In the genomic region with DNA sequence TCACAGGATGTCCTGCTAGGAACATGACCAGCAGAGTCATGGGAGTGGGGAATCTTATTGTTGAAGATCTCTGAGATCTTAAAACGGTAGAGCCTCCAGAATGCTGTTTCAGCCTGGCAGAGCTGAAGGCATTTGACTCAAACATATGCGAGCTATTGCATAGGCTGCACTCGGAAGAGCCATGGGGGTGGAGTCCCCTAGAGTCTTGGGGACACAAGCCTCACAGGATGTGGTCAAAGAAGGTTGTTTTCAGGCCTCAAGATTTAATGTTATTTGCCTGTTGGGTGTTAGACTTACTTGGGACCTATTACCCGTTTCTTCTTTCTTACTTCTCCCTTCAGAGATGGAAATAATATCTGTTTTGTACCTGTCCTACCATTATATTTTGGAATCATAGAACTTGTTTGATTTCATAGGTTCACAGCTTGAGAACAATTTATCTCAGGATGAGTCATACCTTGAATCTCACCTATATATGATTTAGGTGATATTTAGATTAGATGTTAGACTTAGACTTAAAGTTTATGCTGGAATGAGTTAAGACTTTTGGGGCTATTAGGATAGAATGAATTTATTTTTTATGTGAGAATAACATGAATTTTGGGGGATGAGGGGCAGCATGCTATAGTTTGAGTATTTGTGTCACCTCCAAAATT, we compare ENCODE assay signal across 8 cellular contexts.
DNase-seq lines count a peak whose midpoint lies in the region; ATAC-seq lines count a peak whose summit lies in the region.

No MANE protein-coding gene starts in this region.

- H3K9ac ChIP-seq in BLaER1 treated with 17β-estradiol and CSF1 and Interleukin-3, amounts not matched to agents 10 nM and 100 nM = peak overlapping the region in 2 of 11 experiments; percentile 28 to 29; a peak in 2 of 22 replicates

- H3K4me2 ChIP-seq in BLaER1 treated with 17β-estradiol and CSF1 and Interleukin-3, amounts not matched to agents 10 nM and 100 nM = peak overlapping the region; percentile 48 to 78 (median 59); a peak in 21 of 22 replicates

- no peaks in the 10 kb centered on the region for H3K9me3 ChIP-seq in BLaER1 treated with 17β-estradiol and CSF1 and Interleukin-3, amounts not matched to agents 10 nM and 100 nM (replicated peaks in 1 of 11)

- H3K9me3 Mint-ChIP-seq in activated CD8-positive, alpha-beta T cell treated with anti-CD3 and anti-CD28 coated beads, Interleukin-2, amount 10 ng/mL, durations not matched to agents 7 days and 5 days (ENCODE audit: insufficient read depth) = peaks cover 9% of the 10 kb centered on the region

- H3K4me1 ChIP-seq in BLaER1 treated with 17β-estradiol and CSF1 and Interleukin-3, amounts not matched to agents 10 nM and 100 nM = peaks cover 5 to 53% (median 11%) of the 10 kb centered on the region in 10 experiments; a peak in 19 of 20 replicates

- peaks cover 37% of the 10 kb centered on the region for H3K4me1 Mint-ChIP-seq in activated CD8-positive, alpha-beta T cell treated with anti-CD3 and anti-CD28 coated beads, Interleukin-2, amount 10 ng/mL, durations not matched to agents 7 days and 5 days (ENCODE audit: low read depth)

- H3K4me3 ChIP-seq in BLaER1 treated with 17β-estradiol and CSF1 and Interleukin-3, amounts not matched to agents 10 nM and 100 nM = no peak overlapping the region

- H3K27me3 Mint-ChIP-seq in activated CD8-positive, alpha-beta T cell treated with anti-CD3 and anti-CD28 coated beads, Interleukin-2, amount 10 ng/mL, durations not matched to agents 7 days and 5 days (ENCODE audit: low read depth) = no peaks in the 10 kb centered on the region

- no peaks in the 10 kb centered on the region for H3K36me3 ChIP-seq in BLaER1 treated with 17β-estradiol and CSF1 and Interleukin-3, amounts not matched to agents 10 nM and 100 nM

- no peaks in the 10 kb centered on the region for H4K20me1 ChIP-seq in BLaER1 treated with 17β-estradiol and CSF1 and Interleukin-3, amounts not matched to agents 10 nM and 100 nM

- CTCF ChIA-PET in activated CD8-positive, alpha-beta T cell treated with anti-CD3 and anti-CD28 coated beads, Interleukin-2, amount 10 ng/mL, durations not matched to agents 7 days and 5 days (lab: Charles Lee) = interaction anchor here (0.6 to 1.5 kb wide), 4 partner anchors 9 to 828 kb away, joined by 3 read pairs; no protein-coding TSS in a partner anchor

- POLR2A ChIA-PET in activated CD8-positive, alpha-beta T cell treated with anti-CD3 and anti-CD28 coated beads, Interleukin-2, amount 10 ng/mL, durations not matched to agents 7 days and 5 days (lab: Charles Lee) = interaction anchor here (1.0 to 2.6 kb wide), 3 partner anchors 18 to 529 kb away, joined by 4 to 9 read pairs (median 5); partner anchors contain the start of genes ATP2B1 and DUSP6

- peak overlapping the region; percentile 54 for H3K4me3 Mint-ChIP-seq in activated CD8-positive, alpha-beta T cell treated with anti-CD3 and anti-CD28 coated beads, Interleukin-2, amount 10 ng/mL, durations not matched to agents 7 days and 5 days

- peak; percentile 79 for DNase-seq in activated CD8-positive, alpha-beta T cell treated with anti-CD3 and anti-CD28 coated beads, Interleukin-2, amount 10 ng/mL, durations not matched to agents 7 days and 5 days
- peak; percentile 4 for DNase-seq in stimulated activated CD8-positive, alpha-beta memory T cell treated with anti-CD3 and anti-CD28 coated beads, Interleukin-15, amount 100 ng/mL, for 1 hour (ENCODE audit: low read depth)
- no peak for DNase-seq in NCI-H510A (lab: John Stamatoyannopoulos, UW)
- no peak for DNase-seq in GF-D8 (lab: John Stamatoyannopoulos, UW)
- DNase-seq in SW480 (ENCODE audit: low spot score) = no peak

- peak overlapping the region; percentile 87 for H3K27ac Mint-ChIP-seq in activated CD8-positive, alpha-beta T cell treated with anti-CD3 and anti-CD28 coated beads, Interleukin-2, amount 10 ng/mL, durations not matched to agents 7 days and 5 days

- peaks cover 17% of the 10 kb centered on the region for H3K36me3 Mint-ChIP-seq in activated CD8-positive, alpha-beta T cell treated with anti-CD3 and anti-CD28 coated beads, Interleukin-2, amount 10 ng/mL, durations not matched to agents 7 days and 5 days (ENCODE audit: low read depth)

- no peaks in the 10 kb centered on the region for H3K27me3 ChIP-seq in BLaER1 treated with 17β-estradiol and CSF1 and Interleukin-3, amounts not matched to agents 10 nM and 100 nM

- peak; percentile 92 for ATAC-seq in GM19328 (IDR thresholded peaks at IDR 0.05; ENCODE audit: unreplicated experiment)
- ATAC-seq in HG03175 (IDR thresholded peaks at IDR 0.05; ENCODE audit: unreplicated experiment) = peak; percentile 97
- peak; percentile 97 for ATAC-seq in activated CD8-positive, alpha-beta T cell treated with anti-CD3 and anti-CD28 coated beads, Interleukin-2, amount 10 ng/mL, durations not matched to agents 7 days and 5 days

- H3K27ac ChIP-seq in BLaER1 treated with 17β-estradiol and CSF1 and Interleukin-3, amounts not matched to agents 10 nM and 100 nM = peak overlapping the region in 5 of 11 experiments; percentile 54 to 84 (median 73); a peak in 10 of 22 replicates

Comparison
In these comparisons a context has a peak if more than half of its experiments do, and no peak if none do; other contexts are left out.
1. DNase-seq: peak in activated CD8-positive, alpha-beta T cell treated with anti-CD3 and anti-CD28 coated beads, Interleukin-2, amount 10 ng/mL, durations not matched to agents 7 days and 5 days (single experiment) and stimulated activated CD8-positive, alpha-beta memory T cell treated with anti-CD3 and anti-CD28 coated beads, Interleukin-15, amount 100 ng/mL, for 1 hour (single experiment); none in NCI-H510A (single experiment), GF-D8 (single experiment) and SW480 (single experiment).
2. Peak in every context shown above with its lines, with median percentiles within 50 percentile points of each other: ATAC-seq.